In the genomic region with DNA sequence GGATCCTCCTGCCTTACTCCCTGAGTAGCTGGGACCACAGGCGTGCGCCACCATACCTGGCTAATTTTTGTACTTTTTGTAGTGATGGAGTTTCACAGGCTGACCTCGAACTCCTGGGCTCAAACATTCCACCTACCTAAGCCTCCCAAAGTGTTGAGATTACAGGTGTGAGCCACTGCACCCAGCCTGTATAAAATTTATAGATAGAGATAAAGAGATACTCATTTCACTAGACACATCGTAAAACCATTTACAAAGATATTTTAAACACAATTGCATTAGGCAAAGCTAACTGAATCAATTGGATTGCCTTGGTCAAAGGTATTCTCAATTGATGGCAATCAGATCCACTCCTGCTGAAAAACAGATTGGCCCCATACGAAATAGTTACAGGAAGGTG, we compare ENCODE assay signal across 35 cellular contexts.
"Had no signal": no experiment of that assay in that cellular context is flagged by ENCODE, and none has a peak within 500 bp of the region (broad histone marks: within the 10 kb centered on the region; RNA-seq: fewer than 3 reads in every experiment).

No MANE protein-coding gene starts in this region.

- H3K9ac ChIP-seq: KMS-11 had no signal

- DNase-seq: Karpas-422, Kasumi-1, KG1, MG63, MM.1S, MV-4-11, NCI-H1048, NCI-H1092, NCI-H1092 treated with DMSO at 0.1 percent for 48 hours, NCI-H1105, NCI-H1105 treated with DMSO at 0.1 percent for 48 hours, NCI-H1417, NCI-H1417 treated with DMSO at 0.1 percent for 48 hours, NCI-H1436, NCI-H1436 treated with DMSO at 0.1 percent for 48 hours, NCI-H146, NCI-H1694, NCI-H1694 treated with DMSO at 0.1 percent for 48 hours, NCI-H187, NCI-H187 treated with DMSO at 0.1 percent for 48 hours, NCI-H1930, NCI-H2029, NCI-H2029 treated with DMSO at 0.1 percent for 48 hours, NCI-H2081, NCI-H2081 treated with DMSO at 0.1 percent for 48 hours, NCI-H2107, NCI-H2171, NCI-H2171 treated with DMSO at 0.1 percent for 48 hours, NCI-H2227 treated with DMSO at 0.1 percent for 48 hours, NCI-H226, NCI-H345, NCI-H446, NCI-H446 treated with DMSO at 0.1 percent for 48 hours, NCI-H510A had no signal

- H3K27ac ChIP-seq: KMS-11 had no signal

- H3K36me3 ChIP-seq: MG63 had no signal

- H3K4me3 ChIP-seq: MG63 had no signal

- H3K9me3 ChIP-seq: MG63 had no signal
